ENCODE assay signal across 10 cellular contexts in genomic region chr5:6582507-6583048, GRCh38. TPM values are rescaled to one million over a fixed set of nuclear protein-coding genes. Genes with fewer than 3 reads are reported as not detected.
DNase-seq lines count a peak whose midpoint lies in the region; ATAC-seq, FAIRE-seq and TF ChIP-seq lines count a peak whose summit lies in the region.
"Had no signal": no experiment of that assay in that cellular context is flagged by ENCODE, and none has a peak within 500 bp of the region (broad histone marks: within the 10 kb centered on the region; RNA-seq: fewer than 3 reads in every experiment).

No MANE protein-coding gene starts in this region.

- no peak overlapping the region for H2AFZ ChIP-seq in HepG2 (ENCODE audit: low read length)

- H3K27ac Mint-ChIP-seq in endodermal cell, result no peak overlapping the region
- no peak overlapping the region for H3K27ac Mint-ChIP-seq in naive thymus-derived CD8-positive, alpha-beta T cell
- H3K27ac Mint-ChIP-seq: activated T-cell treated with anti-CD3 and anti-CD28 coated beads, Interleukin-2, amount 50 U/mL, for 24 hours had no signal

- DNase-seq in HepG2 (ENCODE audit: low spot score) (no peak), endodermal cell (no peak), EL (no peak), NCI-H446 treated with DMSO at 0.1 percent for 48 hours (lab: John Stamatoyannopoulos, UW) (no peak)
- no peak for DNase-seq in naive thymus-derived CD8-positive, alpha-beta T cell
- DNase-seq: activated T-cell treated with anti-CD3 and anti-CD28 coated beads, Interleukin-2, amount 50 U/mL, for 24 hours had no signal

- TF ChIP-seq EP300 in HepG2 (IDR thresholded peaks at IDR 0.05; ENCODE audit: low read depth in 2 of 2, low read length in 2 of 2) (no peak), HepG2 (CRISPR knock-in tag; IDR thresholded peaks at IDR 0.05; ENCODE audit: borderline replicate concordance) (no peak)

- H3K27me3 Mint-ChIP-seq in endodermal cell (ENCODE audit: insufficient read depth), result peaks cover 86% of the 10 kb centered on the region
- peaks cover 36 to 86% (median 53%) of the 10 kb centered on the region in 5 donors for H3K27me3 Mint-ChIP-seq in naive thymus-derived CD8-positive, alpha-beta T cell

- H3K4me2 ChIP-seq in HepG2 (ENCODE audit: low read depth, low read length), result no peak overlapping the region

- intact Hi-C loops in HepG2 (cut with micrococcal nuclease; ENCODE audit: unreplicated experiment), result no loop called here

- peak overlapping the region; percentile 87 to 94 for H3K27ac ChIP-seq in liver (ENCODE audit: low read depth in 1 of 2, low read length in 2 of 2)
- H3K27ac ChIP-seq in HepG2 (ENCODE audit: extremely low read length, insufficient read depth, low read length), result no peak overlapping the region
- no peak overlapping the region for H3K27ac ChIP-seq in endodermal cell (ENCODE audit: low read depth, low read length)
- H3K27ac ChIP-seq: HL-60 had no signal

- ATAC-seq in HepG2 (no peak), GM21576 (IDR thresholded peaks at IDR 0.05; ENCODE audit: unreplicated experiment) (no peak), HG03342 (IDR thresholded peaks at IDR 0.05; ENCODE audit: unreplicated experiment) (no peak)
- no peak for ATAC-seq in naive thymus-derived CD8-positive, alpha-beta T cell

- WGBS in liver, result 63% methylated on average over 30 of the region's 30 CpGs
- WGBS in HepG2 (ENCODE audit: low lambda C conversion rate), result 79% methylated on average over 10 of the region's 30 CpGs
- 78 to 86% methylated on average over 11 to 30 of the region's 30 CpGs for WGBS in endodermal cell (ENCODE audit: insufficient coverage in 1 of 2, insufficient read length in 1 of 2), 2 experiments

- no peaks in the 10 kb centered on the region for H3K4me1 Mint-ChIP-seq in endodermal cell
- H3K4me1 Mint-ChIP-seq in naive thymus-derived CD8-positive, alpha-beta T cell, result peaks cover 0 to 3% (median 2%) of the 10 kb centered on the region in 4 donors

- H3K27me3 ChIP-seq in liver (ENCODE audit: control insufficient read depth in 4 of 4, insufficient read depth in 4 of 4, low read length in 3 of 4) (no peaks in the 10 kb centered on the region), HepG2 (ENCODE audit: control insufficient read depth in 1 of 2, insufficient read depth in 2 of 2, low read length in 2 of 2) (peaks cover 5 to 15% of the 10 kb centered on the region in 2 experiments; a peak in 4 of 5 replicates), endodermal cell (ENCODE audit: control insufficient read depth, insufficient read depth, low read length, poor library complexity, severe bottlenecking) (peaks cover 57% of the 10 kb centered on the region)

- POLR2A ChIA-PET in HepG2 (lab: Yijun Ruan, JAX), result no interaction called here
- POLR2A ChIA-PET in naive thymus-derived CD8-positive, alpha-beta T cell (lab: Charles Lee), result no interaction called here

- no peak for TF ChIP-seq POLR2A in HepG2 (IDR thresholded peaks at IDR 0.05; ENCODE audit: insufficient read depth in 1 of 2, low read depth in 2 of 2, low read length in 2 of 2)

- no peaks in the 10 kb centered on the region for H3K36me3 Mint-ChIP-seq in endodermal cell (ENCODE audit: low read depth)
- no peaks in the 10 kb centered on the region for H3K36me3 Mint-ChIP-seq in naive thymus-derived CD8-positive, alpha-beta T cell

- no peaks in the 10 kb centered on the region for H4K20me1 ChIP-seq in HepG2 (ENCODE audit: insufficient read depth, low read length)

- H3K4me1 ChIP-seq in liver (ENCODE audit: control insufficient read depth in 4 of 4, insufficient read depth in 4 of 4, low read length in 3 of 4) (peaks cover 2 to 34% (median 13%) of the 10 kb centered on the region in 4 donors), HepG2 (ENCODE audit: insufficient read depth, low read length) (no peaks in the 10 kb centered on the region), endodermal cell (ENCODE audit: control insufficient read depth, insufficient read depth, low read length) (no peaks in the 10 kb centered on the region)

- TF ChIP-seq CTCF in liver (IDR thresholded peaks at IDR 0.05; ENCODE audit: low read depth, low read length, missing input control) (no peak), HepG2 (CRISPR knock-in tag; IDR thresholded peaks at IDR 0.05) (no peak), endodermal cell (conservative IDR thresholded peaks at IDR 0.05) (no peak)

- H3K9ac ChIP-seq in liver (ENCODE audit: low read depth in 1 of 2, low read length in 2 of 2) (no peak overlapping the region), HepG2 (ENCODE audit: insufficient read depth, low read depth, low read length) (no peak overlapping the region), endodermal cell (ENCODE audit: extremely low read depth, low read length, poor library complexity, severe bottlenecking) (no peak overlapping the region)

- H3K36me3 ChIP-seq in liver (ENCODE audit: control insufficient read depth in 4 of 4, insufficient read depth in 3 of 4, low read depth in 1 of 4, low read length in 3 of 4) (peaks cover 0 to 7% (median 3%) of the 10 kb centered on the region in 4 donors), HepG2 (replicated peaks in 1 of 2; ENCODE audit: control insufficient read depth in 1 of 2, insufficient read depth in 2 of 2, low read length in 2 of 2) (no peaks in the 10 kb centered on the region), endodermal cell (ENCODE audit: control insufficient read depth, insufficient read depth, low read length) (no peaks in the 10 kb centered on the region)

- no peak for TF ChIP-seq RAD21 in liver (IDR thresholded peaks at IDR 0.05)
- no peak for TF ChIP-seq RAD21 in HepG2 (CRISPR knock-in tag; IDR thresholded peaks at IDR 0.05)

- no peak for FAIRE-seq in HepG2 (lab: Jason Lieb, UNC)

- no peaks in the 10 kb centered on the region for H3K9me3 ChIP-seq in liver (ENCODE audit: control insufficient read depth in 4 of 4, low read length in 3 of 4)
- H3K9me3 ChIP-seq in HepG2 (ENCODE audit: low read length), result no peaks in the 10 kb centered on the region
- H3K9me3 ChIP-seq in endodermal cell (ENCODE audit: control insufficient read depth, low read length), result no peaks in the 10 kb centered on the region

- H3K4me3 Mint-ChIP-seq in endodermal cell, result peak overlapping the region; percentile 41
- peak overlapping the region in 6 of 10 donors; percentile 27 to 45 (median 32) for H3K4me3 Mint-ChIP-seq in naive thymus-derived CD8-positive, alpha-beta T cell
- H3K4me3 Mint-ChIP-seq: activated T-cell treated with anti-CD3 and anti-CD28 coated beads, Interleukin-2, amount 50 U/mL, for 24 hours had no signal

- no TSS peak for BruUV-seq in HepG2 (replicated peaks; lab: Mats Ljungman, UMichigan)

- peak overlapping the region in 1 of 3 donors; percentile 65 for H3K4me3 ChIP-seq in liver (ENCODE audit: low read depth in 1 of 3, low read length in 3 of 3)
- H3K4me3 ChIP-seq in HepG2 (replicated peaks in 1 of 3; ENCODE audit: insufficient read depth in 1 of 3, low read depth in 2 of 3, low read length in 3 of 3), result no peak overlapping the region
- peak overlapping the region; percentile 45 for H3K4me3 ChIP-seq in endodermal cell (ENCODE audit: low read length)

- H3K9me3 Mint-ChIP-seq in endodermal cell, result peaks cover 13% of the 10 kb centered on the region
- no peaks in the 10 kb centered on the region for H3K9me3 Mint-ChIP-seq in naive thymus-derived CD8-positive, alpha-beta T cell
- H3K9me3 Mint-ChIP-seq: activated T-cell treated with anti-CD3 and anti-CD28 coated beads, Interleukin-2, amount 50 U/mL, for 24 hours had no signal

- no peaks in the 10 kb centered on the region for H3K79me2 ChIP-seq in HepG2 (ENCODE audit: insufficient read depth, low read length)

- CTCF ChIA-PET in HepG2 (lab: Yijun Ruan, JAX; ENCODE audit: low intra/inter-chr PET ratio, low total read pairs), result no interaction called here

- in situ Hi-C loops in HepG2 (cut with HindIII; ENCODE audit: extremely low pct_ligation_motif_present, low pct_unique_long_range_greater_than_20kb), result no loop called here

RNA-seq across cellular contexts. Expression of gene NSUN2, which starts 50.3 kb away (rescaled TPM):
- 10 to 100 TPM; 26.9 to 52.2 TPM for total RNA-seq in liver
- 10 to 100 TPM; 27.2 to 29.1 TPM for polyA plus RNA-seq in liver
- 69.1 and 71.4 TPM in 2 replicates for total RNA-seq in HepG2 (2016; rRNA removed; fragmentation: Illumina TruSeq; extraction: Trizol)
- total RNA-seq in HepG2 (2016; cell fraction: cytosol; rRNA removed; fragmentation: Illumina TruSeq; extraction: Trizol; ENCODE audit: low read depth), result 12.3 and 15.9 TPM in 2 replicates
- total RNA-seq in HepG2 (2016; cell fraction: insoluble cytoplasmic fraction; rRNA removed; fragmentation: Illumina TruSeq; extraction: Trizol), result 58.5 and 66.7 TPM in 2 replicates
- 16.2 and 18.1 TPM in 2 replicates for total RNA-seq in HepG2 (2016; cell fraction: membrane; rRNA removed; fragmentation: Illumina TruSeq; extraction: Trizol)
- 50.6 and 60.7 TPM in 2 replicates for total RNA-seq in HepG2 (2016; cell fraction: nucleus; rRNA removed; fragmentation: Illumina TruSeq; extraction: Trizol)
- 51.7 and 52.1 TPM in 2 replicates for polyA plus RNA-seq in HepG2 (2011; rRNA removed)
- 24.9 and 27.2 TPM in 2 replicates for polyA plus RNA-seq in HepG2 (2011; cell fraction: cytosol; rRNA removed)
- polyA plus RNA-seq in HepG2 (2011; cell fraction: nucleus; rRNA removed), result 138 and 148 TPM in 2 replicates
- 44.6 and 48.0 TPM in 2 replicates for polyA plus RNA-seq in HepG2 (2012)
- 2.3 and 3.1 TPM in 2 replicates for polyA plus RNA-seq in HepG2 (2016; cell fraction: cytosol; fragmentation: Illumina TruSeq; extraction: Trizol; ENCODE audit: low read depth)
- 59.3 and 62.8 TPM in 2 replicates for polyA plus RNA-seq in HepG2 (2016; cell fraction: insoluble cytoplasmic fraction; fragmentation: Illumina TruSeq; extraction: Trizol; ENCODE audit: low read depth)
- 7.1 and 8.4 TPM in 2 replicates for polyA plus RNA-seq in HepG2 (2016; cell fraction: membrane; fragmentation: Illumina TruSeq; extraction: Trizol; ENCODE audit: low read depth)
- polyA plus RNA-seq in HepG2 (2016; cell fraction: nucleus; fragmentation: Illumina TruSeq; extraction: Trizol; ENCODE audit: insufficient read depth, low read depth), result 140 and 147 TPM in 2 replicates
- 25.9 and 113 TPM in 2 replicates for polyA minus RNA-seq in HepG2 (2011; rRNA and poly(A)+ RNA removed; ENCODE audit: low replicate concordance)
- 17.2 and 20.0 TPM in 2 replicates for polyA minus RNA-seq in HepG2 (2011; cell fraction: cytosol; rRNA and poly(A)+ RNA removed)
- 82.3 and 82.4 TPM in 2 replicates for polyA minus RNA-seq in HepG2 (2011; cell fraction: nucleus; rRNA and poly(A)+ RNA removed)
- total RNA-seq in endodermal cell, result 10 to 100 TPM; 71.8 to 90.8 TPM
- 55.2 TPM for polyA plus RNA-seq in endodermal cell (2013, experiment 1 of 2)
- 53.9 TPM for polyA plus RNA-seq in endodermal cell (2013, experiment 2 of 2)
- 10 to 100 TPM; 84.6 to 86.5 TPM for total RNA-seq in naive thymus-derived CD8-positive, alpha-beta T cell
- 10 to 100 TPM; 18.3 to 48.7 (median 27.8) TPM for polyA plus RNA-seq in naive thymus-derived CD8-positive, alpha-beta T cell

RNA-seq across cellular contexts. Expression of gene SRD5A1, which starts 50.7 kb away (rescaled TPM):
- 10 to 100 TPM in 1 of 2 donors, 1 to 10 TPM in 1; 6.3 to 87.0 TPM for total RNA-seq in liver
- 10 to 100 TPM; 43.1 to 52.2 TPM for polyA plus RNA-seq in liver
- 6.1 and 7.1 TPM in 2 replicates for total RNA-seq in HepG2 (2016; rRNA removed; fragmentation: Illumina TruSeq; extraction: Trizol)
- total RNA-seq in HepG2 (2016; cell fraction: cytosol; rRNA removed; fragmentation: Illumina TruSeq; extraction: Trizol; ENCODE audit: low read depth), result 2.8 and 4.1 TPM in 2 replicates
- 5.8 and 5.9 TPM in 2 replicates for total RNA-seq in HepG2 (2016; cell fraction: insoluble cytoplasmic fraction; rRNA removed; fragmentation: Illumina TruSeq; extraction: Trizol)
- 5.5 and 6.5 TPM in 2 replicates for total RNA-seq in HepG2 (2016; cell fraction: membrane; rRNA removed; fragmentation: Illumina TruSeq; extraction: Trizol)
- 4.9 and 7.7 TPM in 2 replicates for total RNA-seq in HepG2 (2016; cell fraction: nucleus; rRNA removed; fragmentation: Illumina TruSeq; extraction: Trizol)
- polyA plus RNA-seq in HepG2 (2011; rRNA removed), result 9.9 and 11.3 TPM in 2 replicates
- 7.8 and 8.2 TPM in 2 replicates for polyA plus RNA-seq in HepG2 (2011; cell fraction: cytosol; rRNA removed)
- 10.7 TPM in 2 replicates for polyA plus RNA-seq in HepG2 (2011; cell fraction: nucleus; rRNA removed)
- 4.4 and 4.9 TPM in 2 replicates for polyA plus RNA-seq in HepG2 (2012)
- polyA plus RNA-seq in HepG2 (2016; cell fraction: cytosol; fragmentation: Illumina TruSeq; extraction: Trizol; ENCODE audit: low read depth), result 3.6 and 3.9 TPM in 2 replicates
- polyA plus RNA-seq in HepG2 (2016; cell fraction: insoluble cytoplasmic fraction; fragmentation: Illumina TruSeq; extraction: Trizol; ENCODE audit: low read depth), result 8.8 and 9.6 TPM in 2 replicates
- 6.4 and 6.8 TPM in 2 replicates for polyA plus RNA-seq in HepG2 (2016; cell fraction: membrane; fragmentation: Illumina TruSeq; extraction: Trizol; ENCODE audit: low read depth)
- 8.8 and 9.4 TPM in 2 replicates for polyA plus RNA-seq in HepG2 (2016; cell fraction: nucleus; fragmentation: Illumina TruSeq; extraction: Trizol; ENCODE audit: insufficient read depth, low read depth)
- 19.3 and 93.8 TPM in 2 replicates for polyA minus RNA-seq in HepG2 (2011; rRNA and poly(A)+ RNA removed; ENCODE audit: low replicate concordance)
- polyA minus RNA-seq in HepG2 (2011; cell fraction: cytosol; rRNA and poly(A)+ RNA removed), result 2.8 and 4.6 TPM in 2 replicates
- polyA minus RNA-seq in HepG2 (2011; cell fraction: nucleus; rRNA and poly(A)+ RNA removed), result 10.6 and 11.2 TPM in 2 replicates
- total RNA-seq in endodermal cell, result 10 to 100 TPM; 15.0 to 16.2 TPM
- polyA plus RNA-seq in endodermal cell (2013, experiment 1 of 2), result 20.6 TPM
- polyA plus RNA-seq in endodermal cell (2013, experiment 2 of 2), result 18.0 TPM
- 1 to 10 TPM; 9.0 to 9.4 TPM for total RNA-seq in naive thymus-derived CD8-positive, alpha-beta T cell
- 1 to 10 TPM; 4.3 to 6.8 (median 4.4) TPM for polyA plus RNA-seq in naive thymus-derived CD8-positive, alpha-beta T cell

Comparison
In these comparisons a context has a peak if more than half of its experiments do, and no peak if none do; other contexts are left out.
1. H3K27ac ChIP-seq: peak in liver (2 of 2); none in HepG2 (single experiment) and endodermal cell (single experiment).